9 cellular contexts compared by ENCODE assay signal in the genomic region with DNA sequence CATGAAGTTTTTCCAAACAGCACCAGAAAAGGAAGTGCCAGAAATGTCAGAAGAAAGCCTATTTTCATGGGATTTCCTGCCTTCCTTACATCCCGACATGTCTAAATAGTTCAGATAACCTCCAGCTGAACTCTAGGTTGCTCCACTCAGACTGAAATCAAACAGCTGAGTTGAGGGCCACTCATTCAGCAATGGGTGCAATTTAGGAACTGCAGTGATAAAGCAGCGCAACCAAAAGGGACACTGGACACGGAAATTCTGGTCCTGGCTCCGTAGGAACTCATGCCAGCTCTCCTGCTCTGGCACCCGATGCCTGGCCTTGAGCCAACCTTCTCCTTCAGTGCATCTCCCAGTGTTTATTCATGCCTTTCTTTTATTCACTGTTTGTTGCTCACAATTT.
DNase-seq lines count a peak whose midpoint lies in the region; ATAC-seq and TF ChIP-seq lines count a peak whose summit lies in the region.
"Had no signal": no experiment of that assay in that cellular context is flagged by ENCODE, and none has a peak within 500 bp of the region (broad histone marks: within the 10 kb centered on the region; RNA-seq: fewer than 3 reads in every experiment).

No MANE protein-coding gene starts in this region.

- no peak for TF ChIP-seq POLR2A in prostate gland (IDR thresholded peaks at IDR 0.05)

- no TSS peak for BruUV-seq in PC-3 (replicated peaks; lab: Mats Ljungman, UMichigan)

- POLR2A ChIA-PET in PC-3 (lab: Charles Lee; ENCODE audit: unreplicated experiment): interaction anchor here (0.5 kb wide), 1 partner anchor 58 kb away, joined by 9 read pairs; no protein-coding TSS in a partner anchor

- no peaks in the 10 kb centered on the region for H3K27me3 ChIP-seq in PC-3 (ENCODE audit: low read length)
- H3K27me3 ChIP-seq in prostate gland (replicated peaks; ENCODE audit: insufficient read depth): no peaks in the 10 kb centered on the region

- H2AFZ ChIP-seq in PC-3 (ENCODE audit: low read length): no peak overlapping the region

- H3K27ac ChIP-seq in PC-3 (ENCODE audit: low read length) (no peak overlapping the region), prostate gland (peak overlapping the region; percentile 11 to 71)

- H4K20me1 ChIP-seq in PC-3 (ENCODE audit: low read length): 0 out of 2 replicates have a peak, but pooled peaks cover 3% of the 10 kb centered on the region

- H3K9ac ChIP-seq in PC-3 (ENCODE audit: low read length): 0 out of 2 replicates have a peak overlapping the region, but pooled peaks have one; percentile 91

- H3K9me3 ChIP-seq in PC-3 (ENCODE audit: low read length): no peaks in the 10 kb centered on the region
- H3K9me3 ChIP-seq in prostate gland: no peaks in the 10 kb centered on the region

- no peaks in the 10 kb centered on the region for H3F3A ChIP-seq in PC-3 (ENCODE audit: low read length, unreplicated experiment)

- H3K4me3 ChIP-seq in PC-3 (ENCODE audit: low read length) (peak overlapping the region; percentile 81), epithelial cell of proximal tubule (ENCODE audit: low read depth, low read length) (peak overlapping the region; percentile 75), prostate gland (peak overlapping the region in 1 of 2 donors; percentile 50)

- no peaks in the 10 kb centered on the region for H3K9me2 ChIP-seq in PC-3 (replicated peaks; ENCODE audit: low read length)

- peak; percentile 17 for DNase-seq in HCEC 1CT
- DNase-seq in PC-3: no peak
- no peak for DNase-seq in epithelial cell of proximal tubule (ENCODE audit: low read depth)
- peak; percentile 68 for DNase-seq in prostate gland (ENCODE audit: low spot score)
- DNase-seq in NCI-H2107 treated with DMSO at 0.1 percent for 48 hours (lab: John Stamatoyannopoulos, UW; ENCODE audit: unreplicated experiment): no peak
- DNase-seq in AG08396 (ENCODE audit: low spot score): no peak
- DNase-seq: activated CD8-positive, alpha-beta memory T cell treated with anti-CD3 and anti-CD28 coated beads, Interleukin-2, amount 50 U/mL, for 48 hours had no signal

- 20% methylated on average over 5 of the region's 5 CpGs for WGBS in prostate gland

- no peaks in the 10 kb centered on the region for H3K36me3 ChIP-seq in PC-3 (ENCODE audit: low read depth, low read length)
- no peaks in the 10 kb centered on the region for H3K36me3 ChIP-seq in prostate gland

- CTCF ChIA-PET in PC-3 (lab: Charles Lee): no interaction called here

- peaks cover 16% of the 10 kb centered on the region; the same call in 1 of the 2 replicates for H3K79me2 ChIP-seq in PC-3 (ENCODE audit: low read length)

- intact Hi-C loops in PC-3 (cut with micrococcal nuclease): no loop called here
- intact Hi-C loops in prostate gland (cut with DNase I): no loop called here

- peaks cover 29% of the 10 kb centered on the region for H3K4me1 ChIP-seq in PC-3 (ENCODE audit: insufficient read depth, low read length)
- H3K4me1 ChIP-seq in prostate gland (replicated peaks): no peaks in the 10 kb centered on the region

- TF ChIP-seq CTCF in PC-3 (conservative IDR thresholded peaks at IDR 0.05; ENCODE audit: low read depth, low read length) (no peak), epithelial cell of proximal tubule (conservative IDR thresholded peaks at IDR 0.05; ENCODE audit: low read depth, low read length) (no peak), prostate gland (IDR thresholded peaks at IDR 0.05) (no peak)

- peak overlapping the region; percentile 83 for H3K4me2 ChIP-seq in PC-3 (ENCODE audit: low read length)

- ATAC-seq in PC-3 (no peak), HG03108 (IDR thresholded peaks at IDR 0.05; ENCODE audit: unreplicated experiment) (no peak), HG03039 (IDR thresholded peaks at IDR 0.05; ENCODE audit: unreplicated experiment) (no peak)

Comparison
In these comparisons a context has a peak if more than half of its experiments do, and no peak if none do; other contexts are left out.
1. DNase-seq: peak in HCEC 1CT (single experiment) and prostate gland (single experiment); none in PC-3 (single experiment), epithelial cell of proximal tubule (single experiment), NCI-H2107 treated with DMSO at 0.1 percent for 48 hours (single experiment) and AG08396 (single experiment).